30 cellular contexts compared by ENCODE assay signal in the genomic region with DNA sequence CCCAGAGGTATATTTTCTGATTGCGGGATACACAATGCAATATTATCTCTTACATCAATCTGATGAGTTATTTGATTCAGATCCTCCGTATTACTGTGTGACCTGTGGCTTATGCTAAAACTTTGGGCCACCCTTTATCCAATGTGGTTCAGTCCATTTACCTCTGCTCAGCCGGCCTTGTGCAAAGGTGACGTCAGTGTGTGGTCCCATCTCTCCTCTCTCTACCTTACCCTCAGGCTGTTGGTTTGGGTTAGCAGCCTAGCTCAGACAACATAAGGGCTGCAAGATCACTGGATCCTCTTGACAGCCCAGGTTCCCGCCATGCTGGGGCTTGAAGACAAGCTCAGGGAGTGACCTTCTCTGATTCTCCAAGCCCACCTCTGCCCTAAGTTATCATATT. TPM values are rescaled to one million over a fixed set of nuclear protein-coding genes. Genes with fewer than 3 reads are reported as not detected.
"Had no signal": no experiment of that assay in that cellular context is flagged by ENCODE, and none has a peak within 500 bp of the region (broad histone marks: within the 10 kb centered on the region; RNA-seq: fewer than 3 reads in every experiment).

No MANE protein-coding gene starts in this region.

- H3K4me1 Mint-ChIP-seq: natural killer cell; nephron; stimulated activated effector memory CD8-positive, alpha-beta T cell treated with anti-CD3 and anti-CD28 coated beads, Interleukin-12 subunit alpha, Interleukin-12 subunit beta, amount 100 ng/mL, for 72 hours; stimulated activated naive B cell treated with anti-CD40 and anti-IgM and Interleukin-4, amounts not matched to agents 10 μg/mL and 1 μg/mL and 100 μg/mL, for 72 hours had no signal

- H3K9ac ChIP-seq: neural progenitor cell, parathyroid adenoma had no signal

- H3K27ac Mint-ChIP-seq: natural killer cell; nephron; neural progenitor cell; progenitor cell of endocrine pancreas; stimulated activated effector memory CD8-positive, alpha-beta T cell treated with anti-CD3 and anti-CD28 coated beads, Interleukin-12 subunit alpha, Interleukin-12 subunit beta, amount 100 ng/mL, for 72 hours; stimulated activated naive B cell treated with anti-CD40 and anti-IgM and Interleukin-4, amounts not matched to agents 10 μg/mL and 1 μg/mL and 100 μg/mL, for 72 hours; stimulated activated naive CD8-positive, alpha-beta T cell treated with anti-CD3 and anti-CD28 coated beads, Interleukin-15, Interleukin-2, amounts not matched to agents 100 ng/mL and 50 ng/mL, for 24 hours had no signal

- H3K4me3 Mint-ChIP-seq: natural killer cell; nephron; neural progenitor cell; stimulated activated effector memory CD8-positive, alpha-beta T cell treated with anti-CD3 and anti-CD28 coated beads, Interleukin-12 subunit alpha, Interleukin-12 subunit beta, amount 100 ng/mL, for 72 hours; stimulated activated naive B cell treated with anti-CD40 and anti-IgM and Interleukin-4, amounts not matched to agents 10 μg/mL and 1 μg/mL and 100 μg/mL, for 72 hours; stimulated activated naive CD8-positive, alpha-beta T cell treated with anti-CD3 and anti-CD28 coated beads, Interleukin-15, Interleukin-2, amounts not matched to agents 100 ng/mL and 50 ng/mL, for 24 hours had no signal

- H3K4me2 ChIP-seq: neural progenitor cell had no signal

- H3K4me1 ChIP-seq: neural progenitor cell, parathyroid adenoma, psoas muscle, stomach, thyroid gland, tibial nerve, upper lobe of left lung, vagina had no signal

- H3K79me2 ChIP-seq: parathyroid adenoma had no signal

- DNase-seq: natural killer cell; occipital lobe; ovary; posterior cingulate gyrus; psoas muscle; right cardiac atrium; stimulated activated CD4-positive, alpha-beta T cell treated with anti-CD3 and anti-CD28 coated beads, Interleukin-15, amount 100 ng/mL, for 24 hours; stimulated activated CD4-positive, alpha-beta T cell treated with anti-CD3 and anti-CD28 coated beads, Interleukin-2, amount 100 ng/mL, for 24 hours; stimulated activated CD4-positive, alpha-beta T cell treated with anti-CD3 and anti-CD28 coated beads, Interleukin-2, amount 100 ng/mL, for 48 hours; stimulated activated CD4-positive, alpha-beta T cell treated with anti-CD3 and anti-CD28 coated beads, Interleukin-4, amount 100 ng/mL, for 24 hours; stimulated activated naive B cell treated with anti-CD40 and anti-IgM and Interleukin-4, amounts not matched to agents 10 μg/mL and 1 μg/mL and 100 μg/mL, for 72 hours; stimulated activated naive CD4-positive, alpha-beta T cell treated with Interleukin-2 at 50 U/mL for 16 hours; stomach; thyroid gland; trophoblast cell; upper lobe of left lung had no signal

- ATAC-seq: natural killer cell; psoas muscle; right cardiac atrium; sciatic nerve; stimulated activated effector memory CD8-positive, alpha-beta T cell treated with anti-CD3 and anti-CD28 coated beads, Interleukin-12 subunit alpha, Interleukin-12 subunit beta, amount 100 ng/mL, for 72 hours; stimulated activated naive B cell treated with anti-CD40 and anti-IgM and Interleukin-4, amounts not matched to agents 10 μg/mL and 1 μg/mL and 100 μg/mL, for 72 hours had no signal

- H3K9me3 Mint-ChIP-seq: natural killer cell; stimulated activated effector memory CD8-positive, alpha-beta T cell treated with anti-CD3 and anti-CD28 coated beads, Interleukin-12 subunit alpha, Interleukin-12 subunit beta, amount 100 ng/mL, for 72 hours; stimulated activated naive CD8-positive, alpha-beta T cell treated with anti-CD3 and anti-CD28 coated beads, Interleukin-15, Interleukin-2, amounts not matched to agents 100 ng/mL and 50 ng/mL, for 24 hours had no signal

- FAIRE-seq: urothelium cell line had no signal

- H3K36me3 ChIP-seq: neural progenitor cell, ovary, stomach, thoracic aorta, thyroid gland, upper lobe of left lung, vagina had no signal

- H3K27ac ChIP-seq: neural progenitor cell, ovary, parathyroid adenoma, psoas muscle, skin epidermis, stomach, thoracic aorta, thyroid gland, tibial nerve, upper lobe of left lung, vagina had no signal

- H3K4me3 ChIP-seq: neural progenitor cell, ovary, psoas muscle, skin epidermis, stomach, thoracic aorta, thyroid gland, tibial nerve, upper lobe of left lung, vagina had no signal

- H3K9me3 ChIP-seq: ovary, psoas muscle, thoracic aorta, thyroid gland, tibial nerve, upper lobe of left lung, vagina had no signal

- H3K27me3 ChIP-seq: neural progenitor cell, ovary, stomach, thyroid gland, tibial nerve, upper lobe of left lung, vagina had no signal

- H3K27me3 Mint-ChIP-seq: progenitor cell of endocrine pancreas; stimulated activated naive B cell treated with anti-CD40 and anti-IgM and Interleukin-4, amounts not matched to agents 10 μg/mL and 1 μg/mL and 100 μg/mL, for 72 hours; stimulated activated naive CD8-positive, alpha-beta T cell treated with anti-CD3 and anti-CD28 coated beads, Interleukin-15, Interleukin-2, amounts not matched to agents 100 ng/mL and 50 ng/mL, for 24 hours had no signal

- H2AFZ ChIP-seq: neural progenitor cell, parathyroid adenoma had no signal

- H3K36me3 Mint-ChIP-seq: natural killer cell had no signal

RNA-seq across cellular contexts. Expression of gene LBP, which starts 55.8 kb away (rescaled TPM):
- total RNA-seq: natural killer cell, progenitor cell of endocrine pancreas, stomach, temporal lobe had no signal
- polyA plus RNA-seq: neural cell had no signal
